Comparison of ENCODE assay signal across 23 cellular contexts in the genomic region with DNA sequence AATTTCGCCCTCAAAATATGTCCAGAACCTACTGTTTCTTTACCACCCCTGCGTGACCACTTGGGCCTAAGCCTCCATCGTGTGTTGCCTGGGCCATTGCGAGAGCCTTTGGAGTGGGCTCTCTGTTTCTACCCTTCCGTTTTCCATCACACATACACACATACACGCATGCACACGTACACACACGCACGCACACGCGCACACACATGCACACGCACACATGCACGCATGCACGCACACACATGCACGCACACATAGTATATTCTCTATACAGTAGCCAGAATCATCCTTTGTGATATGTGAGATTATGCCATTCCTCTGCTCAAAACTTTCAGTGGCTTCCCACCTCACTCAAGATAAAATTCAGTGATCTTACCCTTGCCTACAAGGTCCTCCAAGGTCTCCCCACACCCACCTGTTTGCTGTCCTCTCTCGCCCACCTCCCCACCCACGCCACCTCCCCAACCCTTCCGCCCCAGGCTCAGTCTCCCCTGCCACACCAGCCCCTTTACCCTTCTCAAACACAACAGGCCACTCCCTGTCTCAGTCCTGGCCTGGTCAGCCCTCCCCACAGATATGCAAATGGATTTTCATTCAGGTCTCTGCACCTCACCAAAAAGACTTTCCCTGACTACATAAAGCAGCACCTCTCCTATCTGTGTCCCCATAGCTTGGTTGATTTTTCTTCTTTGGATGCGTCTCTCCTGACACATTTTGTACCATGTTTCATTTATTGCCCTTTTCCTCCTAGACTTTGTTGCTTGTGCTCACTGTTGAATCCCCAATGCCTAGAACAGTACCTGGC.
A peak's percentile ranks its signal among the peaks of the same experiment; 100 is the strongest.
DNase-seq lines count a peak whose midpoint lies in the region; ATAC-seq, FAIRE-seq and TF ChIP-seq lines count a peak whose summit lies in the region.
"Had no signal": no experiment of that assay in that cellular context is flagged by ENCODE, and none has a peak within 500 bp of the region (broad histone marks: within the 10 kb centered on the region; RNA-seq: fewer than 3 reads in every experiment).

No MANE protein-coding gene starts in this region.

- 0 out of 3 replicates have a peak overlapping the region, but pooled peaks have one; percentile 46 for H2BK15ac ChIP-seq in IMR-90 (ENCODE audit: low read depth, low read length)
- H2BK15ac ChIP-seq in mesenchymal stem cell (ENCODE audit: low read depth, poor library complexity, severe bottlenecking), result no peak overlapping the region

- H3K79me1 ChIP-seq in IMR-90 (ENCODE audit: low read depth in 1 of 2, low read length in 2 of 2) (no peaks in the 10 kb centered on the region), mesenchymal stem cell (replicated peaks; ENCODE audit: low read length, poor library complexity, severe bottlenecking) (no peaks in the 10 kb centered on the region)

- no peak overlapping the region for H3K27ac Mint-ChIP-seq in GM23338
- H3K27ac Mint-ChIP-seq: CD4-positive, alpha-beta memory T cell had no signal

- TF ChIP-seq EP300 in K562 (IDR thresholded peaks at IDR 0.05; ENCODE audit: low read length), result no peak

- H3K14ac ChIP-seq in IMR-90 (replicated peaks; ENCODE audit: low read depth, low read length) (no peak overlapping the region), mesenchymal stem cell (ENCODE audit: low read length in 2 of 2) (peak overlapping the region in 1 of 2 experiments; percentile 31)

- H3K4me2 ChIP-seq in GM23338 (peak overlapping the region; percentile 27; the same call in 1 of the 2 replicates), IMR-90 (ENCODE audit: low read depth, low read length) (no peak overlapping the region), K562 (ENCODE audit: insufficient read depth, low read length) (no peak overlapping the region), mesenchymal stem cell (ENCODE audit: low read length, poor library complexity, severe bottlenecking) (no peak overlapping the region)
- H3K4me2 ChIP-seq: BLaER1 had no signal

- H4K91ac ChIP-seq in IMR-90 (ENCODE audit: insufficient read depth, low read depth, low read length), result peak overlapping the region; percentile 19; the same call in 1 of the 2 replicates
- no peak overlapping the region for H4K91ac ChIP-seq in mesenchymal stem cell (ENCODE audit: low read length)

- H2AK9ac ChIP-seq in IMR-90 (replicated peaks; ENCODE audit: low read depth, low read length, poor library complexity), result no peak overlapping the region

- TF ChIP-seq POLR2A in IMR-90 (IDR thresholded peaks at IDR 0.05; ENCODE audit: low read depth, low read length) (no peak), K562 (conservative IDR thresholded peaks at IDR 0.05) (no peak), adrenal gland (IDR thresholded peaks at IDR 0.05) (no peak)

- H3K27me3 ChIP-seq in GM23338 (ENCODE audit: insufficient read depth) (no peaks in the 10 kb centered on the region), IMR-90 (ENCODE audit: control insufficient read depth, insufficient read depth, low read length) (no peaks in the 10 kb centered on the region), K562 (ENCODE audit: control insufficient read depth in 2 of 2, insufficient read depth in 2 of 2, low read length in 2 of 2) (no peaks in the 10 kb centered on the region), mesenchymal stem cell (ENCODE audit: control insufficient read depth in 1 of 2, insufficient read depth in 1 of 2, low read length in 2 of 2) (no peaks in the 10 kb centered on the region), psoas muscle (ENCODE audit: insufficient read depth in 3 of 3, low read length in 2 of 3) (no peaks in the 10 kb centered on the region), adrenal gland (no peaks in the 10 kb centered on the region)
- H3K27me3 ChIP-seq: BLaER1 had no signal

- dilution Hi-C loops in IMR-90 (cut with HindIII; ENCODE audit: low sequenced_read_pairs, unreplicated experiment), result no loop called here

- H3K9me3 Mint-ChIP-seq in GM23338, result no peaks in the 10 kb centered on the region

- H4K8ac ChIP-seq in IMR-90 (ENCODE audit: low read depth in 2 of 2, low read length in 2 of 2) (0 out of 4 replicates have a peak overlapping the region, but pooled peaks of 1 of the 2 experiments have one; percentile 44), mesenchymal stem cell (ENCODE audit: low read length) (peak overlapping the region; percentile 35)

- intact Hi-C loops in IMR-90 (cut with micrococcal nuclease) (no loop called here), K562 (cut with micrococcal nuclease) (no loop called here), psoas muscle (cut with DNase I) (no loop called here), adrenal gland (cut with DNase I) (no loop called here)

- H2BK20ac ChIP-seq in IMR-90 (ENCODE audit: low read depth, low read length), result no peak overlapping the region

- H3K23ac ChIP-seq in IMR-90 (ENCODE audit: low read depth, low read length) (no peak overlapping the region), mesenchymal stem cell (ENCODE audit: low read length in 2 of 2) (no peak overlapping the region)

- H2AFZ ChIP-seq in GM23338 (no peak overlapping the region; the same call in 1 of the 2 replicates), IMR-90 (replicated peaks; ENCODE audit: low read length, poor library complexity) (peak overlapping the region; percentile 28), K562 (ENCODE audit: low read depth, low read length) (no peak overlapping the region), mesenchymal stem cell (ENCODE audit: low read depth, low read length) (no peak overlapping the region)

- H3K4me1 ChIP-seq in GM23338 (ENCODE audit: insufficient read depth), result peaks cover 12% of the 10 kb centered on the region
- H3K4me1 ChIP-seq in IMR-90 (ENCODE audit: control insufficient read depth, insufficient read depth, low read length), result peaks cover 8% of the 10 kb centered on the region
- H3K4me1 ChIP-seq in K562 (replicated peaks in 1 of 2; ENCODE audit: control insufficient read depth in 2 of 2, insufficient read depth in 2 of 2, low read length in 2 of 2), result peaks cover 3 to 5% of the 10 kb centered on the region in 2 experiments; a peak in 3 of 5 replicates
- peaks cover 2% of the 10 kb centered on the region for H3K4me1 ChIP-seq in mesenchymal stem cell (ENCODE audit: control insufficient read depth, insufficient read depth, low read depth, low read length)
- peaks cover 4% of the 10 kb centered on the region for H3K4me1 ChIP-seq in psoas muscle
- no peaks in the 10 kb centered on the region for H3K4me1 ChIP-seq in adrenal gland (replicated peaks in 1 of 2)

- POLR2A ChIA-PET in IMR-90 (lab: Charles Lee; ENCODE audit: unreplicated experiment), result no interaction called here
- POLR2A ChIA-PET in K562 (lab: Yijun Ruan, JAX), result no interaction called here

- H3K27me3 Mint-ChIP-seq in GM23338 (ENCODE audit: insufficient read depth, low read depth, poor library complexity), result peaks cover 3% of the 10 kb centered on the region
- H3K27me3 Mint-ChIP-seq: CD4-positive, alpha-beta memory T cell had no signal

- FAIRE-seq in K562 (lab: Jason Lieb, UNC), result no peak
- FAIRE-seq: GM12892, GM18507, H54 had no signal

- WGBS in IMR-90 (ENCODE audit: extremely low coverage in 2 of 2, insufficient read length in 1 of 2), 2 experiments, result 98% methylated on average over 7 of the region's 19 CpGs; no CpG with 5 or more reads in 1 of the 2 experiments
- WGBS in K562 (ENCODE audit: insufficient coverage, low coverage, missing lambda C conversion rate), result 85% methylated on average over 18 of the region's 19 CpGs
- WGBS in mesenchymal stem cell, result 97% methylated on average over 19 of the region's 19 CpGs
- WGBS in psoas muscle, 3 donors, result 97 to 98% (median 97%) methylated on average over 19 of the region's 19 CpGs
- 93 to 97% (median 95%) methylated on average over 19 of the region's 19 CpGs for WGBS in adrenal gland, 4 donors

- H4K20me1 ChIP-seq in GM23338 (replicated peaks; ENCODE audit: insufficient read depth) (no peaks in the 10 kb centered on the region), IMR-90 (ENCODE audit: insufficient read depth, low read length) (no peaks in the 10 kb centered on the region), K562 (replicated peaks; ENCODE audit: control insufficient read depth, insufficient read depth, low read length) (no peaks in the 10 kb centered on the region)
- H4K20me1 ChIP-seq: BLaER1 had no signal

- TF ChIP-seq CTCF in GM23338 (conservative IDR thresholded peaks at IDR 0.05; ENCODE audit: low read depth in 2 of 2) (no peak), IMR-90 (conservative IDR thresholded peaks at IDR 0.05; ENCODE audit: low read depth, low read length) (no peak), K562 (IDR thresholded peaks at IDR 0.05 in 2 of 3, conservative IDR thresholded peaks at IDR 0.05 in 1 of 3; ENCODE audit: insufficient read depth in 2 of 3, low read depth in 1 of 3, low read length in 3 of 3) (no peak), psoas muscle (IDR thresholded peaks at IDR 0.05) (no peak), adrenal gland (IDR thresholded peaks at IDR 0.05) (no peak)

- CTCF ChIA-PET in IMR-90 (lab: Yijun Ruan, JAX) (no interaction called here), K562 (lab: Yijun Ruan, JAX; ENCODE audit: low intra/inter-chr PET ratio) (no interaction called here)

- no peak overlapping the region for H3K18ac ChIP-seq in IMR-90 (ENCODE audit: low read depth, low read length)
- H3K18ac ChIP-seq in mesenchymal stem cell (ENCODE audit: low read depth in 1 of 2, low read length in 2 of 2), result no peak overlapping the region

- no peak overlapping the region for H3K4me3 Mint-ChIP-seq in GM23338
- H3K4me3 Mint-ChIP-seq: CD4-positive, alpha-beta memory T cell had no signal

- H2BK120ac ChIP-seq in IMR-90 (ENCODE audit: low read depth, low read length), result no peak overlapping the region
- H2BK120ac ChIP-seq in mesenchymal stem cell (ENCODE audit: low read depth, low read length), result no peak overlapping the region

- H3K36me3 ChIP-seq in GM23338 (ENCODE audit: insufficient read depth), result no peaks in the 10 kb centered on the region; the same call in 1 of the 2 replicates
- no peaks in the 10 kb centered on the region for H3K36me3 ChIP-seq in IMR-90 (ENCODE audit: control insufficient read depth, insufficient read depth, low read length)
- no peaks in the 10 kb centered on the region for H3K36me3 ChIP-seq in K562 (ENCODE audit: control insufficient read depth, insufficient read depth, low read length)
- H3K36me3 ChIP-seq in mesenchymal stem cell (ENCODE audit: control insufficient read depth in 1 of 2, insufficient read depth in 2 of 2, low read depth in 1 of 2, low read length in 2 of 2), result no peaks in the 10 kb centered on the region
- no peaks in the 10 kb centered on the region for H3K36me3 ChIP-seq in psoas muscle (ENCODE audit: insufficient read depth in 1 of 2, low read depth in 1 of 2)
- H3K36me3 ChIP-seq in adrenal gland (replicated peaks in 1 of 2), result no peaks in the 10 kb centered on the region
- H3K36me3 ChIP-seq: BLaER1 had no signal

- H2BK12ac ChIP-seq in mesenchymal stem cell (ENCODE audit: low read length in 2 of 2), result no peak overlapping the region

- no peak overlapping the region for H2BK5ac ChIP-seq in IMR-90 (ENCODE audit: low read depth, low read length, poor library complexity, severe bottlenecking)
- no peak overlapping the region for H2BK5ac ChIP-seq in mesenchymal stem cell (ENCODE audit: low read depth, low read length, poor library complexity, severe bottlenecking)

- H3K79me2 ChIP-seq in GM23338 (replicated peaks; ENCODE audit: insufficient read depth), result no peaks in the 10 kb centered on the region
- H3K79me2 ChIP-seq in K562 (ENCODE audit: control insufficient read depth, insufficient read depth, low read length), result no peaks in the 10 kb centered on the region

- H3K56ac ChIP-seq in IMR-90 (ENCODE audit: extremely low read depth, insufficient read depth, low read length), result no peak overlapping the region

- H3K9ac ChIP-seq in IMR-90 (ENCODE audit: low read depth, low read length), result no peak overlapping the region
- H3K9ac ChIP-seq in K562 (ENCODE audit: insufficient read depth in 1 of 2, low read depth in 2 of 2, low read length in 2 of 2), result no peak overlapping the region
- no peak overlapping the region for H3K9ac ChIP-seq in mesenchymal stem cell (ENCODE audit: low read length)
- H3K9ac ChIP-seq: BLaER1 had no signal

- ATAC-seq in GM23338 (peak; percentile 93), IMR-90 (ENCODE audit: low read depth) (no peak), K562 (peak; percentile 29; the same call in 1 of the 3 replicates), psoas muscle (no peak)

- no peaks in the 10 kb centered on the region for H3F3A ChIP-seq in GM23338 (replicated peaks; ENCODE audit: low read depth)

- H3K9me1 ChIP-seq in IMR-90 (ENCODE audit: insufficient read depth, low read length) (peaks cover 11% of the 10 kb centered on the region), K562 (ENCODE audit: control insufficient read depth, insufficient read depth, low read length) (no peaks in the 10 kb centered on the region)

- no peak overlapping the region; the same call in 1 of the 2 replicates for H3K4ac ChIP-seq in IMR-90 (ENCODE audit: low read depth, low read length)
- no peak overlapping the region for H3K4ac ChIP-seq in mesenchymal stem cell (ENCODE audit: low read depth in 1 of 2, low read length in 2 of 2)

- H2AK5ac ChIP-seq in IMR-90 (ENCODE audit: low read depth, low read length), result peak overlapping the region; percentile 90
- H2AK5ac ChIP-seq in mesenchymal stem cell (ENCODE audit: low read length, severe bottlenecking), result no peak overlapping the region

- H3K27ac ChIP-seq in GM23338 (ENCODE audit: low read depth) (no peak overlapping the region), IMR-90 (ENCODE audit: insufficient read depth, low read length) (no peak overlapping the region), K562 (ENCODE audit: extremely low read depth, low read depth, low read length) (no peak overlapping the region), mesenchymal stem cell (ENCODE audit: low read length, poor library complexity, severe bottlenecking) (no peak overlapping the region), psoas muscle (no peak overlapping the region), adrenal gland (no peak overlapping the region)
- H3K27ac ChIP-seq: BLaER1 had no signal

- no peaks in the 10 kb centered on the region for H3K36me3 Mint-ChIP-seq in GM23338 (ENCODE audit: low read depth)
- H3K36me3 Mint-ChIP-seq: CD4-positive, alpha-beta memory T cell had no signal

- TF ChIP-seq RAD21 in IMR-90 (IDR thresholded peaks at IDR 0.05; ENCODE audit: low read length) (no peak), K562 (CRISPR knock-in tag; conservative IDR thresholded peaks at IDR 0.05 in 1 of 2, IDR thresholded peaks at IDR 0.05 in 1 of 2) (no peak)

- peaks cover 10% of the 10 kb centered on the region for H3K4me1 Mint-ChIP-seq in GM23338
- H3K4me1 Mint-ChIP-seq: CD4-positive, alpha-beta memory T cell had no signal

- H3K9me2 ChIP-seq in GM23338 (ENCODE audit: insufficient read depth), result 0 out of 2 replicates have a peak, but pooled peaks cover 4% of the 10 kb centered on the region

- in situ Hi-C loops in IMR-90 (cut with MboI; ENCODE audit: low sequenced_read_pairs) (no loop called here), K562 (cut with MboI) (no loop called here)

- no peak overlapping the region for H3K4me3 ChIP-seq in GM23338
- no peak overlapping the region for H3K4me3 ChIP-seq in IMR-90 (ENCODE audit: insufficient read depth, low read depth, low read length)
- no peak overlapping the region for H3K4me3 ChIP-seq in K562
- no peak overlapping the region for H3K4me3 ChIP-seq in mesenchymal stem cell (ENCODE audit: insufficient read depth in 1 of 2, low read depth in 1 of 2, low read length in 2 of 2)
- no peak overlapping the region for H3K4me3 ChIP-seq in psoas muscle
- no peak overlapping the region for H3K4me3 ChIP-seq in adrenal gland
- H3K4me3 ChIP-seq: BLaER1 had no signal

- H4K5ac ChIP-seq in IMR-90 (ENCODE audit: low read depth, low read length), result no peak overlapping the region

- H3K9me3 ChIP-seq in IMR-90 (ENCODE audit: control insufficient read depth, insufficient read depth, low read length) (no peaks in the 10 kb centered on the region), K562 (replicated peaks; ENCODE audit: control insufficient read depth, insufficient read depth, low read depth, low read length) (no peaks in the 10 kb centered on the region), mesenchymal stem cell (ENCODE audit: control insufficient read depth, low read length) (no peaks in the 10 kb centered on the region), psoas muscle (no peaks in the 10 kb centered on the region), adrenal gland (replicated peaks in 1 of 3) (no peaks in the 10 kb centered on the region)
- H3K9me3 ChIP-seq: BLaER1 had no signal

- peak; percentile 17 for DNase-seq in GM23338 (ENCODE audit: low spot score)
- no peak for DNase-seq in IMR-90
- no peak for DNase-seq in K562 (ENCODE audit: extremely low read depth in 1 of 4, low spot score in 3 of 4)
- no peak for DNase-seq in mesenchymal stem cell
- no peak for DNase-seq in psoas muscle
- no peak for DNase-seq in medulla oblongata (ENCODE audit: extremely low spot score)
- no peak for DNase-seq in adrenal gland
- no peak for DNase-seq in stimulated activated CD8-positive, alpha-beta memory T cell treated with anti-CD3 and anti-CD28 coated beads, Interleukin-4, amount 100 ng/mL, for 48 hours
- DNase-seq: Calu3; CD4-positive, alpha-beta memory T cell; DMS53; EL; NCI-H1092 treated with DMSO at 0.1 percent for 48 hours; NCI-H146; NCI-H2029 treated with DMSO at 0.1 percent for 48 hours; NCI-H2171; NCI-H446 treated with DMSO at 0.1 percent for 48 hours; NCI-H69; Right ventricle myocardium superior had no signal

- BruUV-seq in IMR-90 (replicated peaks; lab: Mats Ljungman, UMichigan) (no TSS peak), K562 (replicated peaks; lab: Mats Ljungman, UMichigan) (no TSS peak)

Comparison
In these comparisons a context has a peak if more than half of its experiments do, and no peak if none do; other contexts are left out.
1. ATAC-seq: peak in GM23338 (single experiment) and K562 (single experiment); none in IMR-90 (single experiment) and psoas muscle (0 of 4).